Comparison of ENCODE assay signal across 28 cellular contexts in genomic region chr3:170107926-170108325, GRCh38.
DNase-seq lines count a peak whose midpoint lies in the region; ATAC-seq and TF ChIP-seq lines count a peak whose summit lies in the region.
"Had no signal": no experiment of that assay in that cellular context is flagged by ENCODE, and none has a peak within 500 bp of the region (broad histone marks: within the 10 kb centered on the region; RNA-seq: fewer than 3 reads in every experiment).

No MANE protein-coding gene starts in this region.

- H3K36me3 ChIP-seq in GM23338 (ENCODE audit: insufficient read depth) (no peaks in the 10 kb centered on the region), WERI-Rb-1 (peaks cover 26% of the 10 kb centered on the region)

- H3K27ac ChIP-seq in GM23338 (ENCODE audit: low read depth) (peak overlapping the region; percentile 2; the same call in 1 of the 2 replicates), WERI-Rb-1 (no peak overlapping the region)
- H3K27ac ChIP-seq: epithelial cell of prostate, gastrocnemius medialis, right lobe of liver had no signal

- no peaks in the 10 kb centered on the region for H4K20me1 ChIP-seq in GM23338 (replicated peaks; ENCODE audit: insufficient read depth)

- TF ChIP-seq CTCF in AG10803 (conservative IDR thresholded peaks at IDR 0.05; ENCODE audit: low read length) = no peak
- no peak for TF ChIP-seq CTCF in GM23338 (conservative IDR thresholded peaks at IDR 0.05; ENCODE audit: low read depth in 2 of 2)
- no peak for TF ChIP-seq CTCF in GM20000 (IDR thresholded peaks at IDR 0.05; ENCODE audit: extremely low read depth, missing control alignments)
- no peak for TF ChIP-seq CTCF in WERI-Rb-1 (IDR thresholded peaks at IDR 0.05; ENCODE audit: low read depth, low read length)

- no peaks in the 10 kb centered on the region; the same call in 1 of the 2 replicates for H3K79me2 ChIP-seq in GM23338 (replicated peaks; ENCODE audit: insufficient read depth)

- H3K9me3 Mint-ChIP-seq in GM23338 = no peaks in the 10 kb centered on the region
- H3K9me3 Mint-ChIP-seq: brain, HFFc6, IgD-negative memory B cell had no signal

- H3K4me3 Mint-ChIP-seq in GM23338 = no peak overlapping the region
- H3K4me3 Mint-ChIP-seq: brain, HFFc6, IgD-negative memory B cell had no signal

- H3K4me1 Mint-ChIP-seq in GM23338 = peaks cover 18% of the 10 kb centered on the region
- H3K4me1 Mint-ChIP-seq: brain had no signal

- H3K4me2 ChIP-seq in GM23338 = no peak overlapping the region

- H3K27me3 Mint-ChIP-seq in GM23338 (ENCODE audit: insufficient read depth, low read depth, poor library complexity) = peaks cover 8% of the 10 kb centered on the region
- H3K27me3 Mint-ChIP-seq: brain, IgD-negative memory B cell had no signal

- 0 out of 2 replicates have a peak overlapping the region, but pooled peaks have one; percentile 68 for H3K27ac Mint-ChIP-seq in GM23338
- H3K27ac Mint-ChIP-seq: HFFc6 had no signal

- no peaks in the 10 kb centered on the region for H3K9me3 ChIP-seq in WERI-Rb-1 (ENCODE audit: severe bottlenecking)
- H3K9me3 ChIP-seq: gastrocnemius medialis, right lobe of liver had no signal

- no peaks in the 10 kb centered on the region for H3K9me2 ChIP-seq in GM23338 (ENCODE audit: insufficient read depth)

- H3K36me3 Mint-ChIP-seq in GM23338 (ENCODE audit: low read depth) = peaks cover 8% of the 10 kb centered on the region; the same call in 2 of the 3 replicates

- H3K4me3 ChIP-seq in AG10803 (ENCODE audit: low read length) = no peak overlapping the region
- no peak overlapping the region for H3K4me3 ChIP-seq in GM23338
- no peak overlapping the region for H3K4me3 ChIP-seq in WERI-Rb-1 (ENCODE audit: low read depth, low read length)
- H3K4me3 ChIP-seq: gastrocnemius medialis, right lobe of liver had no signal

- H3K4me1 ChIP-seq in GM23338 (ENCODE audit: insufficient read depth) = no peaks in the 10 kb centered on the region
- H3K4me1 ChIP-seq: right lobe of liver had no signal

- no peak overlapping the region for H2AFZ ChIP-seq in GM23338

- H3F3A ChIP-seq in GM23338 (replicated peaks; ENCODE audit: low read depth) = no peaks in the 10 kb centered on the region

- DNase-seq in AG10803 (ENCODE audit: low read depth) = peak; percentile 69
- DNase-seq in GM23338 (ENCODE audit: low spot score) = no peak
- DNase-seq in dedifferentiated amniotic fluid mesenchymal stem cell (ENCODE audit: extremely low spot score) = peak; percentile 42
- DNase-seq in myocyte (ENCODE audit: low read depth) = peak; percentile 11
- no peak for DNase-seq in GM20000 (ENCODE audit: low spot score)
- no peak for DNase-seq in WERI-Rb-1
- DNase-seq in HCEC 1CT = no peak
- no peak for DNase-seq in stimulated activated CD4-positive, alpha-beta T cell treated with anti-CD3 and anti-CD28 coated beads, Interleukin-2, amount 100 ng/mL, for 48 hours
- DNase-seq: activated CD4-positive, alpha-beta T cell treated with anti-CD3 and anti-CD28 coated beads, Interleukin-2, amount 50 U/mL, for 48 hours; activated CD4-positive, CD25-positive, alpha-beta regulatory T cell; activated effector memory CD4-positive, alpha-beta T cell treated with anti-CD3 and anti-CD28 coated beads, Interleukin-2, amount 50 U/mL, for 16 hours; effector CD4-positive, alpha-beta T cell; EL; gastrocnemius medialis; HFFc6; left colon; NCI-H1105 treated with DMSO at 0.1 percent for 48 hours; NCI-H1930; NCI-H526 treated with DMSO at 0.1 percent for 48 hours; posterior cingulate gyrus; right lobe of liver; Right ventricle myocardium superior; stimulated activated CD4-positive, alpha-beta T cell treated with anti-CD3 and anti-CD28 coated beads, Interleukin-4, amount 100 ng/mL, for 4 hours; stimulated activated naive CD4-positive, alpha-beta T cell; T1000 had no signal

- no peaks in the 10 kb centered on the region for H3K27me3 ChIP-seq in GM23338 (ENCODE audit: insufficient read depth)
- H3K27me3 ChIP-seq in WERI-Rb-1 (ENCODE audit: insufficient read depth, low read depth, severe bottlenecking) = no peaks in the 10 kb centered on the region
- H3K27me3 ChIP-seq: gastrocnemius medialis, right lobe of liver had no signal

- no peak for ATAC-seq in GM23338
- ATAC-seq: gastrocnemius medialis, left colon, right lobe of liver had no signal

TF ChIP-seq in GM23338, 12 proteins besides CTCF, POLR2A, EP300 and RAD21 (continues in another document):
- TF ChIP-seq JUNB (IDR thresholded peaks at IDR 0.05; ENCODE audit: unreplicated experiment) = no peak
- TF ChIP-seq EZH2 (IDR thresholded peaks at IDR 0.05; ENCODE audit: low read depth, unreplicated experiment) = no peak
- TF ChIP-seq ETS1 (IDR thresholded peaks at IDR 0.05) = no peak
- TF ChIP-seq ZNF331 (CRISPR knock-in tag; IDR thresholded peaks at IDR 0.05; ENCODE audit: low read depth) = no peak
- TF ChIP-seq EZH2phosphoT487 (IDR thresholded peaks at IDR 0.05; ENCODE audit: unreplicated experiment) = no peak
- no peak for TF ChIP-seq POLR2AphosphoS5 (IDR thresholded peaks at IDR 0.05; ENCODE audit: low read depth)
- TF ChIP-seq CREB1 (CRISPR knock-in tag; IDR thresholded peaks at IDR 0.05; ENCODE audit: low read depth) = no peak
- TF ChIP-seq ZNF114 (CRISPR knock-in tag; IDR thresholded peaks at IDR 0.05) = no peak
- no peak for TF ChIP-seq STAT1 (IDR thresholded peaks at IDR 0.05; ENCODE audit: unreplicated experiment)
- TF ChIP-seq REST (IDR thresholded peaks at IDR 0.05; ENCODE audit: unreplicated experiment) = no peak

Comparison
In these comparisons a context has a peak if more than half of its experiments do, and no peak if none do; other contexts are left out.
1. DNase-seq: peak in AG10803 (single experiment), dedifferentiated amniotic fluid mesenchymal stem cell (single experiment) and myocyte (single experiment); none in GM23338 (single experiment), GM20000 (single experiment), WERI-Rb-1 (single experiment), HCEC 1CT (single experiment) and stimulated activated CD4-positive, alpha-beta T cell treated with anti-CD3 and anti-CD28 coated beads, Interleukin-2, amount 100 ng/mL, for 48 hours (0 of 2).